1 cellular context compared by ENCODE assay signal in the genomic region with DNA sequence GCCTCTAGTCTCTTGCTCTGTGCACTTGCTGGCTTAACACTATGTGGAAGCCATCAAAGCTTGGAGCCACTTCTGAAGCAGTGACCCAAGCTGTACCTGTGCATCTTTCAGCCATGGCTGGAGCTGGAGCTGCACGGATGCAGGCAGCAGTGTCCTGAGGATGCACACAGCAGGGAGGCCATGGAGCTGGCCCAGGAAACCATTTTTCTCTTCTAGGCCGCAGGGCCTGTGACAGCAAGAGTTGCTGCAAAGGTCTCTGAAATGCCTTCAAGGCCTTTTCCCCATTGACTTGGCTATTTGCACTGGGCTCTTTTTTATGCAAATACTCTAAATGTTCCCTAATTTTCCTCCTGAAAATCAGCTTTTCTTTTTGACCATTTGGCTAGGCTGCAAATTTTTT.
TF ChIP-seq lines count a peak whose summit lies in the region.

No MANE protein-coding gene starts in this region.

TF ChIP-seq in WTC11, 78 proteins besides CTCF, POLR2A, EP300 and RAD21 (continued from another document):
- TF ChIP-seq AFF4 (CRISPR knock-in tag; IDR thresholded peaks at IDR 0.05; ENCODE audit: borderline replicate concordance) = no peak
